Comparison of ENCODE assay signal across 8 cellular contexts in genomic region chr19:13731147-13731964, GRCh38. TPM values are rescaled to one million over a fixed set of nuclear protein-coding genes. Genes with fewer than 3 reads are reported as not detected.
A peak's percentile ranks its signal among the peaks of the same experiment; 100 is the strongest.
DNase-seq lines count a peak whose midpoint lies in the region; ATAC-seq and TF ChIP-seq lines count a peak whose summit lies in the region.

No MANE protein-coding gene starts in this region.

- H3K9ac ChIP-seq in KMS-11, result peak overlapping the region; percentile 42; the same call in 1 of the 2 replicates

- no peaks in the 10 kb centered on the region for H3K79me2 ChIP-seq in KMS-11 (ENCODE audit: insufficient read depth, low read depth)

- H3K36me3 ChIP-seq in KMS-11 (ENCODE audit: insufficient read depth) (no peaks in the 10 kb centered on the region), Panc1 (ENCODE audit: control insufficient read depth, insufficient read depth, low read length) (no peaks in the 10 kb centered on the region; the same call in 1 of the 2 replicates), esophagus squamous epithelium (no peaks in the 10 kb centered on the region), muscle layer of duodenum (ENCODE audit: control insufficient read depth in 1 of 2, insufficient read depth in 2 of 2, low read length in 2 of 2) (peaks cover 0 to 7% of the 10 kb centered on the region in 2 donors)

- H3K27ac ChIP-seq in KMS-11, result peak overlapping the region; percentile 36; the same call in 1 of the 2 replicates
- H3K27ac ChIP-seq in Panc1 (ENCODE audit: low read length), result peak overlapping the region; percentile 94
- peak overlapping the region; percentile 87 to 97 (median 94) for H3K27ac ChIP-seq in esophagus squamous epithelium
- peak overlapping the region; percentile 98 for H3K27ac ChIP-seq in muscle layer of duodenum (ENCODE audit: low read length)

- BruUV-seq in Panc1 (replicated peaks; lab: Mats Ljungman, UMichigan), result TSS peak; percentile 90

- peaks cover 8% of the 10 kb centered on the region for H3K4me1 ChIP-seq in KMS-11 (ENCODE audit: low read depth, poor library complexity, severe bottlenecking)
- H3K4me1 ChIP-seq in Panc1 (ENCODE audit: control insufficient read depth, insufficient read depth, low read length), result peaks cover 13% of the 10 kb centered on the region; the same call in 1 of the 2 replicates
- peaks cover 13 to 45% (median 17%) of the 10 kb centered on the region in 3 donors for H3K4me1 ChIP-seq in esophagus squamous epithelium
- H3K4me1 ChIP-seq in muscle layer of duodenum (ENCODE audit: control insufficient read depth in 1 of 2, insufficient read depth in 2 of 2, low read length in 2 of 2), result peaks cover 5% of the 10 kb centered on the region in 2 donors

- H2AFZ ChIP-seq in KMS-11 (ENCODE audit: low read depth), result peak overlapping the region; percentile 88

- intact Hi-C loops in Panc1 (cut with micrococcal nuclease; ENCODE audit: unreplicated experiment) (no loop called here), esophagus squamous epithelium (cut with DNase I) (no loop called here)

- TF ChIP-seq POLR2A in esophagus squamous epithelium (IDR thresholded peaks at IDR 0.05), result peak in 2 of 4 donors; percentile 31 to 63

- in situ Hi-C loops in Panc1 (cut with HindIII; ENCODE audit: low pct_unique_long_range_greater_than_20kb, low sequenced_read_pairs), result no loop called here

- H3K9me3 ChIP-seq in Panc1 (ENCODE audit: control insufficient read depth, insufficient read depth, low read depth, low read length) (no peaks in the 10 kb centered on the region), esophagus squamous epithelium (no peaks in the 10 kb centered on the region), muscle layer of duodenum (ENCODE audit: control insufficient read depth in 1 of 2, low read length in 2 of 2) (no peaks in the 10 kb centered on the region)

- no peaks in the 10 kb centered on the region for H4K20me1 ChIP-seq in KMS-11 (ENCODE audit: insufficient read depth)

- WGBS in esophagus squamous epithelium, 2 donors, result 0% methylated on average over 19 to 34 of the region's 39 CpGs

- H3K27me3 ChIP-seq in KMS-11 (ENCODE audit: insufficient read depth, low read depth) (no peaks in the 10 kb centered on the region), Panc1 (ENCODE audit: control insufficient read depth, insufficient read depth, low read length) (no peaks in the 10 kb centered on the region), esophagus squamous epithelium (no peaks in the 10 kb centered on the region), muscle layer of duodenum (ENCODE audit: low read depth, low read length) (no peaks in the 10 kb centered on the region)

- CTCF ChIA-PET in Panc1 (lab: Charles Lee), result interaction anchor here (0.8 kb wide), 1 partner anchor 54 kb away, joined by 3 read pairs; no protein-coding TSS in a partner anchor

- POLR2A ChIA-PET in Panc1 (lab: Charles Lee), result interaction anchor here (0.6 to 2.0 kb wide), 3 partner anchors 16 to 729 kb away, joined by 4 to 11 read pairs (median 6); a partner anchor contains a TSS

- no peak for TF ChIP-seq CTCF in KMS-11 (conservative IDR thresholded peaks at IDR 0.05; ENCODE audit: low read depth, low read length)
- TF ChIP-seq CTCF in Panc1 (IDR thresholded peaks at IDR 0.05), result no peak
- TF ChIP-seq CTCF in esophagus squamous epithelium (IDR thresholded peaks at IDR 0.05), result peak in 2 of 6 experiments; percentile 4 to 30

- H3K4me3 ChIP-seq in KMS-11 (IDR thresholded peaks at IDR 0.05; ENCODE audit: insufficient read depth, low read depth, low read length), result no peak overlapping the region
- H3K4me3 ChIP-seq in Panc1 (ENCODE audit: low read depth in 2 of 2, low read length in 2 of 2), result peak overlapping the region; percentile 65 to 89
- H3K4me3 ChIP-seq in esophagus squamous epithelium, result peak overlapping the region; percentile 31 to 77 (median 54)
- peak overlapping the region; percentile 59 to 92 for H3K4me3 ChIP-seq in muscle layer of duodenum (ENCODE audit: low read depth in 1 of 2, low read length in 2 of 2)

- H3K4me2 ChIP-seq in KMS-11, result peak overlapping the region; percentile 97

- DNase-seq in DMS53 (lab: John Stamatoyannopoulos, UW), result peak; percentile 96
- DNase-seq in Panc1 (ENCODE audit: low read depth, low spot score), result peak; percentile 79
- DNase-seq in activated T-helper 1 cell treated with Interleukin-2 at 50 U/mL for 16 hours (ENCODE audit: low read depth), result peak; percentile 92
- peak; percentile 70 for DNase-seq in esophagus squamous epithelium (lab: John Stamatoyannopoulos, UW)
- DNase-seq in stimulated activated CD8-positive, alpha-beta memory T cell treated with anti-CD3 and anti-CD28 coated beads, Interleukin-7, amount 100 ng/mL, for 24 hours (ENCODE audit: low read depth), result peak; percentile 85

- ATAC-seq in GM21723 (IDR thresholded peaks at IDR 0.05; ENCODE audit: unreplicated experiment), result peak; percentile 96
- ATAC-seq in Panc1, result peak; percentile 100

RNA-seq across cellular contexts. Expression of gene MRI1, which starts 33.0 kb away (rescaled TPM):
- total RNA-seq in Panc1 (2021; ENCODE audit: unreplicated experiment), result 19.5 TPM
- 18.0 TPM for polyA plus RNA-seq in Panc1 (2012; ENCODE audit: insufficient read length)
- 10 to 100 TPM; 32.0 to 50.9 (median 37.2) TPM for total RNA-seq in esophagus squamous epithelium

RNA-seq across cellular contexts. Expression of gene C19orf53, which starts 42.9 kb away (rescaled TPM):
- 97.2 TPM for total RNA-seq in Panc1 (2021; ENCODE audit: unreplicated experiment)
- polyA plus RNA-seq in Panc1 (2012; ENCODE audit: insufficient read length), result 244 TPM
- 100 to 1,000 TPM; 114 to 129 (median 120) TPM for total RNA-seq in esophagus squamous epithelium

Comparison
In these comparisons a context has a peak if more than half of its experiments do, and no peak if none do; other contexts are left out.
1. H3K27ac ChIP-seq: peak in every context shown above with its lines; median percentile 98 in muscle layer of duodenum; 94 in Panc1; 94 in esophagus squamous epithelium; 36 in KMS-11.